In the genomic region with DNA sequence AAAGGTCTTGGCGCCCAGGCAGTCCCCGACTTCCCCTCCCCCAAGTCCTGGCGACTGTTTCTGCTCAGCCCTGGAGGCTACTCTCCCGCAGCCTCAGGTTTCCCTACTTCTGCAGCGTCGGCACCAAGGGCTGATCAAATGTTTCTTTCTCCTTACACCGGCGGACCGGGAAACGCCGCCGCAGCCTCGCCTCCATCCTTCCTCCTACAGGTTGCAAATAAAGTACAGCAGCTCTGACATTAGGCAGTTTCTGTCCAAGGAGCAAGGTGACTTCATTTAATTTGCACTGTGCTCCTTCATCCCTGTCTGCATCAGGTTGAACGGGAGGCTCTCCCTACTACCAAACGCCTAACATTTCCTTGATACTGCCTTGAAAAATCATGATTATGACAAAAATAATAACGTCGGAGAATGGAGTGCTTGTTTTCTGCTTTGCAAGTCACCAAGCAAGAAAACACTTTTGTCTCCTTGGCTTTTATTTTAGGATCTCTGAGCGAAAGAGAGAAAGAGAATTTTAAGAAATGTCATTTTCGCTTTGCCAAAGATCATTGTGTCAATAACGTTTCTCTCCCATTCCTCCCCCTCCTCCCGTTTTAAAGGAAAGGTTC, we compare ENCODE assay signal across 8 cellular contexts. TPM values are rescaled to one million over a fixed set of nuclear protein-coding genes. Genes with fewer than 3 reads are reported as not detected.
DNase-seq lines count a peak whose midpoint lies in the region; ATAC-seq lines count a peak whose summit lies in the region.

No MANE protein-coding gene starts in this region.

- H3K27ac ChIP-seq in skin epidermis = peak overlapping the region in 12 of 21 experiments; percentile 18 to 77 (median 52)

- peak overlapping the region; percentile 73 for H3K27ac Mint-ChIP-seq in activated T-cell treated with anti-CD3 and anti-CD28 coated beads, Interleukin-2, amount 50 U/mL, for 24 hours

- peaks cover 59% of the 10 kb centered on the region for H3K4me1 Mint-ChIP-seq in activated T-cell treated with anti-CD3 and anti-CD28 coated beads, Interleukin-2, amount 50 U/mL, for 24 hours (ENCODE audit: low read depth)

- ATAC-seq in HG03457 (IDR thresholded peaks at IDR 0.05; ENCODE audit: unreplicated experiment) = no peak
- ATAC-seq in HG02588 (IDR thresholded peaks at IDR 0.05; ENCODE audit: unreplicated experiment) = no peak

- in situ Hi-C loops in KBM-7 (cut with MboI; ENCODE audit: low pct_unique_long_range_greater_than_20kb, low sequenced_read_pairs) (no loop called here), ACHN (cut with HindIII; ENCODE audit: low pct_ligation_motif_present, low pct_unique_long_range_greater_than_20kb, low sequenced_read_pairs) (no loop called here), G401 (cut with HindIII; ENCODE audit: low sequenced_read_pairs) (no loop called here)

- DNase-seq in KBM-7 (peak; percentile 9), ACHN (no peak), G401 (ENCODE audit: low spot score) (no peak)
- peak; percentile 49 for DNase-seq in activated T-cell treated with anti-CD3 and anti-CD28 coated beads, Interleukin-2, amount 50 U/mL, for 24 hours

- peak overlapping the region; percentile 76 for H3K4me3 Mint-ChIP-seq in activated T-cell treated with anti-CD3 and anti-CD28 coated beads, Interleukin-2, amount 50 U/mL, for 24 hours

- H3K4me3 ChIP-seq in iPS-11a (ENCODE audit: low read depth, low read length) = peak overlapping the region; percentile 56
- H3K4me3 ChIP-seq in skin epidermis = peak overlapping the region; percentile 29 to 51 (median 33)

- no peaks in the 10 kb centered on the region for H3K9me3 Mint-ChIP-seq in activated T-cell treated with anti-CD3 and anti-CD28 coated beads, Interleukin-2, amount 50 U/mL, for 24 hours

- H3K27me3 Mint-ChIP-seq in activated T-cell treated with anti-CD3 and anti-CD28 coated beads, Interleukin-2, amount 50 U/mL, for 24 hours = peaks cover 23% of the 10 kb centered on the region

- H3K36me3 Mint-ChIP-seq in activated T-cell treated with anti-CD3 and anti-CD28 coated beads, Interleukin-2, amount 50 U/mL, for 24 hours (ENCODE audit: low read depth) = no peaks in the 10 kb centered on the region

RNA-seq across cellular contexts. Expression of a gene that starts 1.0 kb away (rescaled TPM):
- total RNA-seq in G401 (2014; rRNA removed; shearing (Covaris generic)) = not detected in 2 replicates

Comparison
In these comparisons a context has a peak if more than half of its experiments do, and no peak if none do; other contexts are left out.
1. DNase-seq: peak in KBM-7 (single experiment) and activated T-cell treated with anti-CD3 and anti-CD28 coated beads, Interleukin-2, amount 50 U/mL, for 24 hours (single experiment); none in ACHN (single experiment) and G401 (single experiment).